Comparison of ENCODE assay signal across 12 cellular contexts in genomic region chr7:74216361-74216761, GRCh38. TPM values are rescaled to one million over a fixed set of nuclear protein-coding genes. Genes with fewer than 3 reads are reported as not detected.
DNase-seq lines count a peak whose midpoint lies in the region; TF ChIP-seq lines count a peak whose summit lies in the region.
"Had no signal": no experiment of that assay in that cellular context is flagged by ENCODE, and none has a peak within 500 bp of the region (broad histone marks: within the 10 kb centered on the region; RNA-seq: fewer than 3 reads in every experiment).

No MANE protein-coding gene starts in this region.

- H3K4me1 ChIP-seq in DOHH2 (ENCODE audit: control insufficient read depth, low read length) (peaks cover 84% of the 10 kb centered on the region), HEK293 (ENCODE audit: control insufficient read depth, insufficient read depth, low read length) (no peaks in the 10 kb centered on the region), liver (ENCODE audit: control insufficient read depth in 4 of 4, insufficient read depth in 4 of 4, low read length in 3 of 4) (peaks cover 10 to 29% (median 17%) of the 10 kb centered on the region in 4 donors)

- H3K79me2 ChIP-seq in DOHH2 (ENCODE audit: control insufficient read depth, low read length): peaks cover 55% of the 10 kb centered on the region

- H3K4me3 ChIP-seq in DOHH2 (ENCODE audit: low read length) (peak overlapping the region; percentile 56), HEK293 (ENCODE audit: low read depth, low read length) (no peak overlapping the region), liver (ENCODE audit: low read depth in 1 of 3, low read length in 3 of 3) (no peak overlapping the region)

- peak overlapping the region; percentile 92 for H3K27ac ChIP-seq in DOHH2 (ENCODE audit: low read depth, low read length)
- H3K27ac ChIP-seq in HEK293 (ENCODE audit: extremely low read depth, low read depth, low read length): no peak overlapping the region
- H3K27ac ChIP-seq in RWPE1: peak overlapping the region; percentile 15; the same call in 1 of the 2 replicates
- no peak overlapping the region for H3K27ac ChIP-seq in liver (ENCODE audit: low read depth in 1 of 2, low read length in 2 of 2)

- H3K9ac ChIP-seq in liver (ENCODE audit: low read depth in 1 of 2, low read length in 2 of 2): no peak overlapping the region

- peak overlapping the region; percentile 69 for H3K4me2 ChIP-seq in DOHH2 (ENCODE audit: low read length)

- no peak for DNase-seq in RWPE1 (ENCODE audit: low spot score)
- DNase-seq in activated CD4-positive, CD25-positive, alpha-beta regulatory T cell (lab: John Stamatoyannopoulos, UW): no peak
- DNase-seq in dedifferentiated amniotic fluid mesenchymal stem cell (ENCODE audit: extremely low spot score): no peak
- DNase-seq in retina: no peak
- DNase-seq: activated CD4-positive, alpha-beta T cell treated with anti-CD3 and anti-CD28 coated beads for 48 hours; anterior cingulate cortex; CD4-positive, CD25-positive, alpha-beta regulatory T cell; cortex of kidney; NCI-H446 had no signal

- WGBS in liver: 46% methylated on average over 8 of the region's 8 CpGs

- no peaks in the 10 kb centered on the region for H4K20me1 ChIP-seq in DOHH2 (ENCODE audit: control insufficient read depth, insufficient read depth, low read depth, low read length)

- CTCF ChIA-PET in HEK293 (lab: Yijun Ruan, JAX): interaction anchor here (1.3 to 1.4 kb wide), 2 partner anchors 10 to 185 kb away, joined by 4 to 6 read pairs; no protein-coding TSS in a partner anchor
- CTCF ChIA-PET in RWPE1 (lab: Yijun Ruan, JAX): interaction anchor here (0.5 to 0.6 kb wide), 2 partner anchors 18 to 184 kb away, joined by 3 to 5 read pairs; no protein-coding TSS in a partner anchor

- H3K36me3 ChIP-seq in DOHH2 (ENCODE audit: control insufficient read depth, low read length) (peaks cover 78% of the 10 kb centered on the region), HEK293 (ENCODE audit: control insufficient read depth in 2 of 2, insufficient read depth in 1 of 2, low read length in 2 of 2) (no peaks in the 10 kb centered on the region), liver (ENCODE audit: control insufficient read depth in 4 of 4, insufficient read depth in 3 of 4, low read depth in 1 of 4, low read length in 3 of 4) (no peaks in the 10 kb centered on the region)

- H3K9me3 ChIP-seq in DOHH2 (ENCODE audit: control insufficient read depth, insufficient read depth, low read length) (no peaks in the 10 kb centered on the region), HEK293 (ENCODE audit: control insufficient read depth, insufficient read depth, low read depth, low read length) (no peaks in the 10 kb centered on the region), liver (ENCODE audit: control insufficient read depth in 4 of 4, low read length in 3 of 4) (no peaks in the 10 kb centered on the region)

- TF ChIP-seq RAD21 in liver (IDR thresholded peaks at IDR 0.05): no peak

- POLR2A ChIA-PET in HEK293 (lab: Yijun Ruan, JAX) (no interaction called here), RWPE1 (lab: Yijun Ruan, JAX; ENCODE audit: low non-redundant PET) (no interaction called here)

- H3F3A ChIP-seq in DOHH2 (ENCODE audit: control insufficient read depth, insufficient read depth): peaks cover 37% of the 10 kb centered on the region

- H3K9me2 ChIP-seq in DOHH2 (replicated peaks; ENCODE audit: control insufficient read depth, low read length): no peaks in the 10 kb centered on the region

- TF ChIP-seq CTCF in DOHH2 (IDR thresholded peaks at IDR 0.05; ENCODE audit: low read depth, low read length, poor library complexity, severe bottlenecking): no peak
- TF ChIP-seq CTCF in HEK293 (tag by site-specific recombination; IDR thresholded peaks at IDR 0.05): no peak
- no peak for TF ChIP-seq CTCF in RWPE1 (conservative IDR thresholded peaks at IDR 0.05; ENCODE audit: low read depth)
- TF ChIP-seq CTCF in liver (IDR thresholded peaks at IDR 0.05; ENCODE audit: low read depth, low read length, missing input control): no peak

- H3K27me3 ChIP-seq in DOHH2 (ENCODE audit: control insufficient read depth, low read length) (no peaks in the 10 kb centered on the region), liver (ENCODE audit: control insufficient read depth in 4 of 4, insufficient read depth in 4 of 4, low read length in 3 of 4) (no peaks in the 10 kb centered on the region)

TF ChIP-seq in HEK293, 187 proteins besides CTCF, POLR2A, EP300 and RAD21:
- TF ChIP-seq ZBTB17 (tag by site-specific recombination; IDR thresholded peaks at IDR 0.05): peak; percentile 49; the same call in 1 of the 2 replicates
- TF ChIP-seq ZNF449 (tag by site-specific recombination; IDR thresholded peaks at IDR 0.05): no peak

TF ChIP-seq in liver, 16 proteins besides CTCF, POLR2A, EP300 and RAD21:
- TF ChIP-seq HNF4G (IDR thresholded peaks at IDR 0.05) (no peak), JUND (IDR thresholded peaks at IDR 0.05) (no peak), TAF1 (conservative IDR thresholded peaks at IDR 0.05) (no peak), YY1 (IDR thresholded peaks at IDR 0.05) (no peak), SP1 (IDR thresholded peaks at IDR 0.05) (no peak), HNF4A (conservative IDR thresholded peaks at IDR 0.05) (peak in 1 of 2 donors; percentile 11), MAX (IDR thresholded peaks at IDR 0.05) (no peak), FOXA1 (IDR thresholded peaks at IDR 0.05) (no peak), FOXA2 (IDR thresholded peaks at IDR 0.05) (no peak), GABPA (IDR thresholded peaks at IDR 0.05 in 1 of 2, conservative IDR thresholded peaks at IDR 0.05 in 1 of 2) (no peak), NR2F2 (IDR thresholded peaks at IDR 0.05) (no peak), REST (IDR thresholded peaks at IDR 0.05) (no peak), ATF3 (IDR thresholded peaks at IDR 0.05) (peak; percentile 74), ZBTB33 (IDR thresholded peaks at IDR 0.05) (no peak), EGR1 (IDR thresholded peaks at IDR 0.05; ENCODE audit: low read depth in 2 of 2) (no peak), RXRA (IDR thresholded peaks at IDR 0.05) (peak; percentile 25)

RNA-seq across cellular contexts. Expression of gene LAT2, which starts 6.6 kb away (rescaled TPM):
- total RNA-seq in liver: 1 to 10 TPM; 7.2 to 8.3 TPM
- 1 to 10 TPM; 4.8 to 5.3 TPM for polyA plus RNA-seq in liver

RNA-seq across cellular contexts. Expression of gene RFC2, which starts 37.8 kb away (rescaled TPM):
- 10 to 100 TPM; 12.8 to 23.8 TPM for total RNA-seq in liver
- 10 to 100 TPM; 14.1 to 15.6 TPM for polyA plus RNA-seq in liver

RNA-seq across cellular contexts. Expression of gene EIF4H, which starts 42.2 kb away (rescaled TPM):
- 100 to 1,000 TPM; 165 to 166 TPM for total RNA-seq in liver
- polyA plus RNA-seq in liver: 100 to 1,000 TPM in 1 of 2 donors, 10 to 100 TPM in 1; 81.6 to 139 TPM

Comparison
In these comparisons a context has a peak if more than half of its experiments do, and no peak if none do; other contexts are left out.
1. H3K27ac ChIP-seq: peak in DOHH2 (single experiment) and RWPE1 (single experiment); none in HEK293 (single experiment) and liver (0 of 2).